In the genomic region with DNA sequence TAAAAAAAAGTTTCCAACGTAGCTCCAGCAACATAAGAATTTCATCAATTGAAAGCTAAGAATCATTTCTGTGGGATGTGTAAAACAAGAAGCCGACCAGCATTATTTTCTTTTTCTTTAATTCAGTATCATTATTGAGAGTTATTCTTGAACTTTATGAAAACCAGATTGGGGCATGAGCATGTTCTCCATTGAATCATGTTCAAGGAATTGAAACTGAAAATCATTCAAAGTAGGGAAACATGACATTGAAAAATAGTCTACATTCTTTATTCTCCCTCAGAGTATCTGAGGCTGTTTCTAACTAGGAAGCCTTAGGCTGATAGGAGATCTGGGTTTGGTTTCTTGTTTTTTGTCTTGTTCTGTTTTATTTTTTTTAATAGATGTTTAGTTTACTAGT, we compare ENCODE assay signal across 31 cellular contexts.
"Had no signal": no experiment of that assay in that cellular context is flagged by ENCODE, and none has a peak within 500 bp of the region (broad histone marks: within the 10 kb centered on the region; RNA-seq: fewer than 3 reads in every experiment).

No MANE protein-coding gene starts in this region.

- H3K27me3 ChIP-seq: cardiac muscle cell, colonic mucosa, dorsolateral prefrontal cortex, heart left ventricle, sigmoid colon, thyroid gland, upper lobe of left lung, vagina had no signal

- H3K36me3 Mint-ChIP-seq: brain; naive thymus-derived CD4-positive, alpha-beta T cell; stimulated activated memory B cell treated with anti-CD40 and anti-IgM and Interleukin-4, amounts not matched to agents 10 μg/mL and 1 μg/mL and 100 μg/mL, for 72 hours had no signal

- ATAC-seq: activated T-cell treated with anti-CD3 and anti-CD28 coated beads, Interleukin-2, amount 50 U/mL, for 4 hours; activated T-helper 17 cell treated with anti-CD3 and anti-CD28 coated beads, Interleukin-2, amount 50 U/mL, for 72 hours; effector memory CD8-positive, alpha-beta T cell; heart left ventricle; naive thymus-derived CD4-positive, alpha-beta T cell; psoas muscle; stimulated activated memory B cell treated with anti-CD40 and anti-IgM and Interleukin-4, amounts not matched to agents 10 μg/mL and 1 μg/mL and 100 μg/mL, for 72 hours; stimulated activated naive CD8-positive, alpha-beta T cell treated with anti-CD3 and anti-CD28 coated beads, Interleukin-15, amount 100 ng/mL, for 72 hours; T-helper 17 cell had no signal

- H3K27me3 Mint-ChIP-seq: activated CD4-positive, alpha-beta T cell treated with anti-CD3 and anti-CD28 coated beads, Interleukin-2, amount 10 ng/mL, durations not matched to agents 24 days and 14 days had no signal

- H3K27ac ChIP-seq: cardiac muscle cell, colonic mucosa, dorsolateral prefrontal cortex, foreskin keratinocyte, heart left ventricle, parathyroid adenoma, psoas muscle, sigmoid colon, thyroid gland, upper lobe of left lung, vagina had no signal

- H3K9me3 Mint-ChIP-seq: activated CD4-positive, alpha-beta memory T cell treated with anti-CD3 and anti-CD28 coated beads, Interleukin-2, amount 10 ng/mL, durations not matched to agents 7 days and 5 days; activated T-cell treated with anti-CD3 and anti-CD28 coated beads, Interleukin-2, amount 50 U/mL, for 4 hours; activated T-helper 17 cell treated with anti-CD3 and anti-CD28 coated beads, Interleukin-2, amount 50 U/mL, for 72 hours; brain; effector memory CD8-positive, alpha-beta T cell; stimulated activated memory B cell treated with anti-CD40 and anti-IgM and Interleukin-4, amounts not matched to agents 10 μg/mL and 1 μg/mL and 100 μg/mL, for 72 hours; stimulated activated naive CD8-positive, alpha-beta T cell treated with anti-CD3 and anti-CD28 coated beads, Interleukin-15, amount 100 ng/mL, for 72 hours had no signal

- DNase-seq: activated CD4-positive, alpha-beta memory T cell treated with anti-CD3 and anti-CD28 coated beads, Interleukin-2, amount 10 ng/mL, durations not matched to agents 7 days and 5 days; activated CD4-positive, alpha-beta T cell treated with anti-CD3 and anti-CD28 coated beads, Interleukin-2, amount 10 ng/mL, durations not matched to agents 24 days and 14 days; activated CD4-positive, CD25-positive, alpha-beta regulatory T cell treated with anti-CD3 and anti-CD28 coated beads, Interleukin-2, amount 50 U/mL, for 72 hours; activated gamma-delta T cell treated with Interleukin-2 at 50 U/mL for 16 hours; activated naive CD4-positive, alpha-beta T cell treated with anti-CD3 and anti-CD28 coated beads, Interleukin-2, amount 50 U/mL, for 16 hours; activated T-cell treated with anti-CD3 and anti-CD28 coated beads, Interleukin-2, amount 50 U/mL, for 4 hours; cerebellar nuclear complex; colonic mucosa; dorsolateral prefrontal cortex; effector memory CD8-positive, alpha-beta T cell; heart left ventricle; midbrain; naive thymus-derived CD4-positive, alpha-beta T cell; psoas muscle; sigmoid colon; small intestine; stimulated activated CD4-positive, alpha-beta T cell treated with anti-CD3 and anti-CD28 coated beads, Interleukin-1b, Interleukin-23, amount 100 ng/mL, for 48 hours; stimulated activated CD4-positive, alpha-beta T cell treated with anti-CD3 and anti-CD28 coated beads, Interleukin-4, amount 100 ng/mL, for 4 hours; stimulated activated CD8-positive, alpha-beta memory T cell treated with anti-CD3 and anti-CD28 coated beads, Interleukin-4, amount 100 ng/mL, for 48 hours; stimulated activated naive CD8-positive, alpha-beta T cell treated with anti-CD3 and anti-CD28 coated beads, Interleukin-15, amount 100 ng/mL, for 72 hours; T-helper 17 cell; T1000; thyroid gland; upper lobe of left lung had no signal

- H3K4me1 ChIP-seq: colonic mucosa, foreskin keratinocyte, heart left ventricle, parathyroid adenoma, psoas muscle, sigmoid colon, thyroid gland, upper lobe of left lung, vagina had no signal

- H3K27ac Mint-ChIP-seq: activated CD4-positive, alpha-beta memory T cell treated with anti-CD3 and anti-CD28 coated beads, Interleukin-2, amount 10 ng/mL, durations not matched to agents 7 days and 5 days; activated CD4-positive, alpha-beta T cell treated with anti-CD3 and anti-CD28 coated beads, Interleukin-2, amount 10 ng/mL, durations not matched to agents 24 days and 14 days; activated T-helper 17 cell treated with anti-CD3 and anti-CD28 coated beads, Interleukin-2, amount 50 U/mL, for 72 hours; brain; effector memory CD8-positive, alpha-beta T cell; naive thymus-derived CD4-positive, alpha-beta T cell; stimulated activated memory B cell treated with anti-CD40 and anti-IgM and Interleukin-4, amounts not matched to agents 10 μg/mL and 1 μg/mL and 100 μg/mL, for 72 hours; stimulated activated naive CD8-positive, alpha-beta T cell treated with anti-CD3 and anti-CD28 coated beads, Interleukin-15, amount 100 ng/mL, for 72 hours; T-helper 17 cell had no signal

- H3K4me1 Mint-ChIP-seq: activated T-helper 17 cell treated with anti-CD3 and anti-CD28 coated beads, Interleukin-2, amount 50 U/mL, for 72 hours; brain; stimulated activated memory B cell treated with anti-CD40 and anti-IgM and Interleukin-4, amounts not matched to agents 10 μg/mL and 1 μg/mL and 100 μg/mL, for 72 hours; T-helper 17 cell had no signal

- H3K9me3 ChIP-seq: colonic mucosa, heart left ventricle, psoas muscle, sigmoid colon, thyroid gland, upper lobe of left lung, vagina had no signal

- H3K4me3 ChIP-seq: cardiac muscle cell, colonic mucosa, dorsolateral prefrontal cortex, heart left ventricle, psoas muscle, sigmoid colon, thyroid gland, upper lobe of left lung, vagina had no signal

- H3K36me3 ChIP-seq: colonic mucosa, thyroid gland, upper lobe of left lung, vagina had no signal

- H3K4me3 Mint-ChIP-seq: activated CD4-positive, alpha-beta memory T cell treated with anti-CD3 and anti-CD28 coated beads, Interleukin-2, amount 10 ng/mL, durations not matched to agents 7 days and 5 days; activated CD4-positive, alpha-beta T cell treated with anti-CD3 and anti-CD28 coated beads, Interleukin-2, amount 10 ng/mL, durations not matched to agents 24 days and 14 days; activated T-cell treated with anti-CD3 and anti-CD28 coated beads, Interleukin-2, amount 50 U/mL, for 4 hours; activated T-helper 17 cell treated with anti-CD3 and anti-CD28 coated beads, Interleukin-2, amount 50 U/mL, for 72 hours; brain; effector memory CD8-positive, alpha-beta T cell; naive thymus-derived CD4-positive, alpha-beta T cell; stimulated activated memory B cell treated with anti-CD40 and anti-IgM and Interleukin-4, amounts not matched to agents 10 μg/mL and 1 μg/mL and 100 μg/mL, for 72 hours; stimulated activated naive CD8-positive, alpha-beta T cell treated with anti-CD3 and anti-CD28 coated beads, Interleukin-15, amount 100 ng/mL, for 72 hours; T-helper 17 cell had no signal
